Comparison of ENCODE assay signal across 11 cellular contexts in genomic region chr14:100096656-100097055, GRCh38. TPM values are rescaled to one million over a fixed set of nuclear protein-coding genes. Genes with fewer than 3 reads are reported as not detected.
DNase-seq lines count a peak whose midpoint lies in the region; ATAC-seq lines count a peak whose summit lies in the region.
"Had no signal": no experiment of that assay in that cellular context is flagged by ENCODE, and none has a peak within 500 bp of the region (broad histone marks: within the 10 kb centered on the region; RNA-seq: fewer than 3 reads in every experiment).

No MANE protein-coding gene starts in this region.

- POLR2A ChIA-PET in activated CD4-positive, alpha-beta T cell treated with anti-CD3 and anti-CD28 coated beads, Interleukin-2, amount 10 ng/mL, durations not matched to agents 7 days and 5 days (lab: Charles Lee), result no interaction called here
- POLR2A ChIA-PET in naive thymus-derived CD8-positive, alpha-beta T cell (lab: Charles Lee), result interaction anchor here (0.5 to 59.1 kb wide), 3 partner anchors 3 to 151 kb away, joined by 4 to 2215 read pairs (median 2215); partner anchors contain the start of gene EVL

- H3K4me3 Mint-ChIP-seq in activated CD4-positive, alpha-beta T cell treated with anti-CD3 and anti-CD28 coated beads, Interleukin-2, amount 10 ng/mL, durations not matched to agents 7 days and 5 days, result no peak overlapping the region
- peak overlapping the region in 9 of 10 donors; percentile 24 to 71 (median 51) for H3K4me3 Mint-ChIP-seq in naive thymus-derived CD8-positive, alpha-beta T cell

- H3K4me1 Mint-ChIP-seq in activated CD4-positive, alpha-beta T cell treated with anti-CD3 and anti-CD28 coated beads, Interleukin-2, amount 10 ng/mL, durations not matched to agents 7 days and 5 days, result peaks cover 89% of the 10 kb centered on the region
- peaks cover 48 to 96% (median 92%) of the 10 kb centered on the region in 4 donors for H3K4me1 Mint-ChIP-seq in naive thymus-derived CD8-positive, alpha-beta T cell

- no peak for DNase-seq in activated CD4-positive, alpha-beta T cell treated with anti-CD3 and anti-CD28 coated beads, Interleukin-2, amount 10 ng/mL, durations not matched to agents 7 days and 5 days
- no peak for DNase-seq in activated CD4-positive, alpha-beta T cell treated with anti-CD3 and anti-CD28 coated beads for 4 hours
- DNase-seq in M059J (ENCODE audit: low read depth) (peak; percentile 20), astrocyte of the hippocampus (ENCODE audit: low read depth, low spot score) (peak; percentile 30), SIG-M5 treated with dmso at 0.1 percent for 504 hours (lab: John Stamatoyannopoulos, UW; ENCODE audit: unreplicated experiment) (no peak), OCI-M1 (lab: John Stamatoyannopoulos, UW) (no peak)
- no peak for DNase-seq in naive thymus-derived CD8-positive, alpha-beta T cell
- DNase-seq: NCI-H1105, NCI-H510A treated with DMSO at 0.1 percent for 48 hours, T-helper 9 cell had no signal

- peak overlapping the region; percentile 14 for H3K27ac Mint-ChIP-seq in activated CD4-positive, alpha-beta T cell treated with anti-CD3 and anti-CD28 coated beads, Interleukin-2, amount 10 ng/mL, durations not matched to agents 7 days and 5 days
- peak overlapping the region; percentile 89 to 98 (median 96) for H3K27ac Mint-ChIP-seq in naive thymus-derived CD8-positive, alpha-beta T cell

- peaks cover 89% of the 10 kb centered on the region for H3K36me3 Mint-ChIP-seq in activated CD4-positive, alpha-beta T cell treated with anti-CD3 and anti-CD28 coated beads, Interleukin-2, amount 10 ng/mL, durations not matched to agents 7 days and 5 days (ENCODE audit: low read depth)
- H3K36me3 Mint-ChIP-seq in naive thymus-derived CD8-positive, alpha-beta T cell, result peaks cover 13 to 95% (median 50%) of the 10 kb centered on the region in 3 donors

- CTCF ChIA-PET in activated CD4-positive, alpha-beta T cell treated with anti-CD3 and anti-CD28 coated beads, Interleukin-2, amount 10 ng/mL, durations not matched to agents 7 days and 5 days (lab: Charles Lee), result interaction anchor here (0.7 to 1.7 kb wide), 5 partner anchors 8 to 26 kb away, joined by 3 to 6 read pairs (median 5); no protein-coding TSS in a partner anchor

- no peaks in the 10 kb centered on the region for H3K27me3 Mint-ChIP-seq in activated CD4-positive, alpha-beta T cell treated with anti-CD3 and anti-CD28 coated beads, Interleukin-2, amount 10 ng/mL, durations not matched to agents 7 days and 5 days
- no peaks in the 10 kb centered on the region for H3K27me3 Mint-ChIP-seq in naive thymus-derived CD8-positive, alpha-beta T cell

- H3K9me3 Mint-ChIP-seq in activated CD4-positive, alpha-beta T cell treated with anti-CD3 and anti-CD28 coated beads, Interleukin-2, amount 10 ng/mL, durations not matched to agents 7 days and 5 days, result no peaks in the 10 kb centered on the region
- no peaks in the 10 kb centered on the region for H3K9me3 Mint-ChIP-seq in naive thymus-derived CD8-positive, alpha-beta T cell

- no peak for ATAC-seq in naive thymus-derived CD8-positive, alpha-beta T cell
- ATAC-seq in HG02571 (IDR thresholded peaks at IDR 0.05; ENCODE audit: unreplicated experiment), result no peak

RNA-seq across cellular contexts. Expression of gene EVL, which starts 31.4 kb away (rescaled TPM):
- total RNA-seq in activated CD4-positive, alpha-beta T cell treated with anti-CD3 and anti-CD28 coated beads, Interleukin-2, amount 10 ng/mL, durations not matched to agents 7 days and 5 days, result 1,000 to 10,000 TPM; 1,017 to 1,048 TPM
- 21.6 and 21.8 TPM in 2 replicates for total RNA-seq in M059J (2014; rRNA removed; shearing (Covaris generic))
- 1,000 to 10,000 TPM; 1,491 to 1,493 TPM for total RNA-seq in naive thymus-derived CD8-positive, alpha-beta T cell
- 100 to 1,000 TPM; 111 to 153 (median 148) TPM for polyA plus RNA-seq in naive thymus-derived CD8-positive, alpha-beta T cell

Comparison
In these comparisons a context has a peak if more than half of its experiments do, and no peak if none do; other contexts are left out.
1. DNase-seq: peak in M059J (single experiment) and astrocyte of the hippocampus (single experiment); none in activated CD4-positive, alpha-beta T cell treated with anti-CD3 and anti-CD28 coated beads, Interleukin-2, amount 10 ng/mL, durations not matched to agents 7 days and 5 days (single experiment), activated CD4-positive, alpha-beta T cell treated with anti-CD3 and anti-CD28 coated beads for 4 hours (0 of 2), naive thymus-derived CD8-positive, alpha-beta T cell (0 of 10), SIG-M5 treated with dmso at 0.1 percent for 504 hours (single experiment) and OCI-M1 (single experiment).
2. RNA of gene EVL, which starts 31.4 kb away (total RNA-seq): 1,491 to 1,493 TPM in naive thymus-derived CD8-positive, alpha-beta T cell and 1,017 to 1,048 TPM in activated CD4-positive, alpha-beta T cell treated with anti-CD3 and anti-CD28 coated beads, Interleukin-2, amount 10 ng/mL, durations not matched to agents 7 days and 5 days; 21.6 to 21.8 TPM in M059J; every median in the first group is over 10 times any median in the second.